ENCODE assay signal across 24 cellular contexts in the genomic region with DNA sequence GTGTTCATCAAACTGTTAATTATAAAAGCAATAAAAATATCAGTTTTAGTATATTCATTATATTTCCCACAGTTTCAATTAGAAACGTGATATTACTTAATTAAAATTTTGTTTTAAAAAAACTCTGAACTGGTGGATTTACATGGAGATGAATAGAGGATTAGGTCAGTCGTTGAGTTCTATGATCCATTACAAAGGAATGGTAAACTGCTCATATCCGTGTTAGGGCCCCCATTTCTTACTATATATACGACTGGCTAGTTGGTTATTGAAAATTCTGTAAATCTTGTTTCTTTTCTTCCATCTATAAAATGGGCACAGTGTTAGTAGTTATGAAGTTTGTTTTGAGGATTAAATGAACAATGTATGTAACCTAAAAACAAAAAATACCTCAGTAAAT. TPM values are rescaled to one million over a fixed set of nuclear protein-coding genes. Genes with fewer than 3 reads are reported as not detected.
A peak's percentile ranks its signal among the peaks of the same experiment; 100 is the strongest.
DNase-seq lines count a peak whose midpoint lies in the region; ATAC-seq, FAIRE-seq and TF ChIP-seq lines count a peak whose summit lies in the region.
"Had no signal": no experiment of that assay in that cellular context is flagged by ENCODE, and none has a peak within 500 bp of the region (broad histone marks: within the 10 kb centered on the region; RNA-seq: fewer than 3 reads in every experiment).

No MANE protein-coding gene starts in this region.

- H3K4me1 ChIP-seq in HEK293 (ENCODE audit: control insufficient read depth, insufficient read depth, low read length) (peaks cover 59% of the 10 kb centered on the region), pancreas (peaks cover 29 to 42% (median 36%) of the 10 kb centered on the region in 3 donors)

- H3K36me3 ChIP-seq in HEK293 (ENCODE audit: control insufficient read depth in 2 of 2, insufficient read depth in 1 of 2, low read length in 2 of 2) (no peaks in the 10 kb centered on the region), pancreas (no peaks in the 10 kb centered on the region)

- H3K9me3 Mint-ChIP-seq in brain, result no peaks in the 10 kb centered on the region
- H3K9me3 Mint-ChIP-seq: CD8-positive, alpha-beta memory T cell had no signal

- intact Hi-C loops in pancreas (cut with DNase I) (no loop called here), dorsolateral prefrontal cortex (cut with DNase I) (no loop called here)

- peak overlapping the region in 3 of 5 experiments; percentile 2 to 13 (median 3) for H3K27ac Mint-ChIP-seq in brain

- WGBS in pancreas, 2 donors, result 79 to 81% methylated on average over 4 of the region's 4 CpGs

- H3K4me3 ChIP-seq in HEK293 (ENCODE audit: low read depth, low read length) (no peak overlapping the region), pancreas (no peak overlapping the region), dorsolateral prefrontal cortex (no peak overlapping the region)
- H3K4me3 ChIP-seq: A549, MG63, SJSA1 had no signal

- H3K27ac ChIP-seq in HEK293 (ENCODE audit: extremely low read depth, low read depth, low read length) (no peak overlapping the region), pancreas (no peak overlapping the region), dorsolateral prefrontal cortex (peak overlapping the region in 1 of 59 donors; percentile 81)
- H3K27ac ChIP-seq: A549, HL-60, SJSA1 had no signal

- no peaks in the 10 kb centered on the region for H3K9me3 ChIP-seq in HEK293 (ENCODE audit: control insufficient read depth, insufficient read depth, low read depth, low read length)
- no peaks in the 10 kb centered on the region for H3K9me3 ChIP-seq in pancreas
- H3K9me3 ChIP-seq: A549, MG63, SJSA1 had no signal

- ATAC-seq in pancreas, result no peak
- ATAC-seq: A549 had no signal

- TF ChIP-seq CTCF in HEK293 (tag by site-specific recombination; IDR thresholded peaks at IDR 0.05) (no peak), brain (conservative IDR thresholded peaks at IDR 0.05) (no peak), pancreas (IDR thresholded peaks at IDR 0.05) (no peak), GM10266 (IDR thresholded peaks at IDR 0.05; ENCODE audit: control insufficient read depth, insufficient read depth, low read depth, missing control alignments) (no peak), dorsolateral prefrontal cortex (IDR thresholded peaks at IDR 0.05 in 54 of 56, conservative IDR thresholded peaks at IDR 0.05 in 2 of 56; ENCODE audit: low read depth in 1 of 56, partially characterized antibody in 56 of 56) (no peak)

- H3K27me3 ChIP-seq in pancreas (no peaks in the 10 kb centered on the region), dorsolateral prefrontal cortex (no peaks in the 10 kb centered on the region)
- H3K27me3 ChIP-seq: MG63, SJSA1 had no signal

- no peak overlapping the region for H3K4me3 Mint-ChIP-seq in brain
- H3K4me3 Mint-ChIP-seq: CD8-positive, alpha-beta memory T cell had no signal

- CTCF ChIA-PET in HEK293 (lab: Yijun Ruan, JAX), result no interaction called here

- peak; percentile 13 for FAIRE-seq in pancreas (lab: Jason Lieb, UNC)
- FAIRE-seq: A549, D721Med, GM18507, HTR-8/SVneo had no signal

- peak; percentile 44 for DNase-seq in EH (ENCODE audit: low read depth)
- no peak for DNase-seq in pancreas
- no peak for DNase-seq in COLO829 (ENCODE audit: low spot score)
- no peak for DNase-seq in GM10266 (ENCODE audit: extremely low spot score)
- DNase-seq in HuH-7.5 (ENCODE audit: low spot score), result no peak
- no peak for DNase-seq in dorsolateral prefrontal cortex
- DNase-seq: CD8-positive, alpha-beta memory T cell; DMS79 treated with DMSO at 0.1 percent for 48 hours; GOT3; Kasumi-1; MG63; NCI-H1048; NCI-H1436 treated with DMSO at 0.1 percent for 48 hours; NCI-H2171; NCI-H446; NCI-H526 treated with DMSO at 0.1 percent for 48 hours had no signal

- POLR2A ChIA-PET in HEK293 (lab: Yijun Ruan, JAX), result no interaction called here

- no peaks in the 10 kb centered on the region for H3K27me3 Mint-ChIP-seq in brain
- H3K27me3 Mint-ChIP-seq: CD8-positive, alpha-beta memory T cell had no signal

- H3K36me3 Mint-ChIP-seq in brain, result peaks cover 10% of the 10 kb centered on the region

- H3K4me1 Mint-ChIP-seq in brain, result peaks cover 87% of the 10 kb centered on the region

TF ChIP-seq in HEK293, 187 proteins besides CTCF, POLR2A, EP300 and RAD21:
- TF ChIP-seq ZNF664 (tag by site-specific recombination; IDR thresholded peaks at IDR 0.05), result peak; percentile 86
- no peak for TF ChIP-seq INSM2 (tag by site-specific recombination; IDR thresholded peaks at IDR 0.05)
- TF ChIP-seq KLF10 (tag by site-specific recombination; IDR thresholded peaks at IDR 0.05), result no peak
- no peak for TF ChIP-seq ZNF707 (tag by site-specific recombination; IDR thresholded peaks at IDR 0.05)
- TF ChIP-seq REST (tag by site-specific recombination; IDR thresholded peaks at IDR 0.05), result no peak
- TF ChIP-seq, protein P1, sequence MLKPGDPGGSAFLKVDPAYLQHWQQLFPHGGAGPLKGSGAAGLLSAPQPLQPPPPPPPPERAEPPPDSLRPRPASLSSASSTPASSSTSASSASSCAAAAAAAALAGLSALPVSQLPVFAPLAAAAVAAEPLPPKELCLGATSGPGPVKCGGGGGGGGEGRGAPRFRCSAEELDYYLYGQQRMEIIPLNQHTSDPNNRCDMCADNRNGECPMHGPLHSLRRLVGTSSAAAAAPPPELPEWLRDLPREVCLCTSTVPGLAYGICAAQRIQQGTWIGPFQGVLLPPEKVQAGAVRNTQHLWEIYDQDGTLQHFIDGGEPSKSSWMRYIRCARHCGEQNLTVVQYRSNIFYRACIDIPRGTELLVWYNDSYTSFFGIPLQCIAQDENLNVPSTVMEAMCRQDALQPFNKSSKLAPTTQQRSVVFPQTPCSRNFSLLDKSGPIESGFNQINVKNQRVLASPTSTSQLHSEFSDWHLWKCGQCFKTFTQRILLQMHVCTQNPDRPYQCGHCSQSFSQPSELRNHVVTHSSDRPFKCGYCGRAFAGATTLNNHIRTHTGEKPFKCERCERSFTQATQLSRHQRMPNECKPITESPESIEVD (tag by site-specific recombination; IDR thresholded peaks at IDR 0.05), result peak; percentile 47; the same call in 1 of the 2 replicates
- TF ChIP-seq ZNF600 (tag by site-specific recombination; IDR thresholded peaks at IDR 0.05), result no peak
- TF ChIP-seq ZNF239 (tag by site-specific recombination; IDR thresholded peaks at IDR 0.05), result no peak
- no peak for TF ChIP-seq ZNF140 (tag by site-specific recombination; IDR thresholded peaks at IDR 0.05)

RNA-seq across cellular contexts. Expression of gene FRS2, which starts 41.3 kb away (rescaled TPM):
- polyA plus RNA-seq in brain (ENCODE audit: insufficient read depth, low read depth, low replicate concordance) (8.3 TPM), pancreas (1 to 10 TPM; 2.5 to 5.3 TPM)
- total RNA-seq in pancreas (10 to 100 TPM in 5 of 6 donors, 1 to 10 TPM in 1; 7.9 to 23.2 (median 13.1) TPM), dorsolateral prefrontal cortex (10 to 100 TPM; 41.5 to 87.4 (median 58.7) TPM)
